In genomic region chr6:33317668-33318425, GRCh38 we compare ENCODE assay signal across 8 cellular contexts. TPM values are rescaled to one million over a fixed set of nuclear protein-coding genes. Genes with fewer than 3 reads are reported as not detected.
DNase-seq lines count a peak whose midpoint lies in the region; ATAC-seq and TF ChIP-seq lines count a peak whose summit lies in the region.

Gene ZBTB22 (minus strand): TSS chr6:33317744. CDS start chr6:33316916, 828 bp downstream.

- H3K4me1 Mint-ChIP-seq in activated naive CD8-positive, alpha-beta T cell (ENCODE audit: low read depth), result peaks cover 68% of the 10 kb centered on the region

- H3K79me2 ChIP-seq in osteoblast (ENCODE audit: insufficient read depth, low read length), result peaks cover 57% of the 10 kb centered on the region

- H2AFZ ChIP-seq in osteoblast (ENCODE audit: low read length), result peak within 1 kb of the TSS; percentile 65

- no peaks in the 10 kb centered on the region for H3K9me3 Mint-ChIP-seq in activated naive CD8-positive, alpha-beta T cell (ENCODE audit: low read depth)

- peak; percentile 48 for ATAC-seq in HG02571 (IDR thresholded peaks at IDR 0.05; ENCODE audit: unreplicated experiment)

- peaks cover 18% of the 10 kb centered on the region for H4K20me1 ChIP-seq in osteoblast (ENCODE audit: insufficient read depth, low read length)

- peak; percentile 94 for DNase-seq in GM03348 (ENCODE audit: low spot score)
- peak; percentile 96 for DNase-seq in NCI-H1092 treated with DMSO at 0.1 percent for 48 hours (lab: John Stamatoyannopoulos, UW)
- DNase-seq in SKM-1 (lab: John Stamatoyannopoulos, UW; ENCODE audit: unreplicated experiment), result peak; percentile 94
- DNase-seq in glomerular visceral epithelial cell (ENCODE audit: extremely low spot score), result peak; percentile 99
- peak; percentile 98 for DNase-seq in osteoblast (ENCODE audit: insufficient read length, low spot score, missing footprints)

- H3K27ac ChIP-seq in osteoblast (ENCODE audit: low read depth, low read length) (peak within 1 kb of the TSS; percentile 98), thymus (ENCODE audit: low read depth) (peak within 1 kb of the TSS; percentile 80)

- peak within 1 kb of the TSS; percentile 95 for H3K27ac Mint-ChIP-seq in activated naive CD8-positive, alpha-beta T cell

- H3K36me3 ChIP-seq in osteoblast (ENCODE audit: insufficient read depth, low read length), result peaks cover 19% of the 10 kb centered on the region
- peaks cover 27% of the 10 kb centered on the region for H3K36me3 ChIP-seq in thymus (ENCODE audit: control insufficient read depth, insufficient read depth)

- peak within 1 kb of the TSS; percentile 93 for H3K4me3 Mint-ChIP-seq in activated naive CD8-positive, alpha-beta T cell

- peak within 1 kb of the TSS; percentile 98 for H3K4me2 ChIP-seq in osteoblast (ENCODE audit: insufficient read depth, low read length)

- H3K27me3 ChIP-seq in osteoblast (ENCODE audit: insufficient read depth, low read length) (no peaks in the 10 kb centered on the region), thymus (ENCODE audit: control insufficient read depth, insufficient read depth) (no peaks in the 10 kb centered on the region)

- peaks cover 6% of the 10 kb centered on the region for H3K36me3 Mint-ChIP-seq in activated naive CD8-positive, alpha-beta T cell

- H3K9me3 ChIP-seq in osteoblast (ENCODE audit: low read depth, low read length) (no peaks in the 10 kb centered on the region), thymus (ENCODE audit: control insufficient read depth) (no peaks in the 10 kb centered on the region)

- 5% methylated on average over 45 of the region's 45 CpGs for WGBS in thymus

- H3K4me3 ChIP-seq in osteoblast (ENCODE audit: insufficient read depth, low read length), result peak within 1 kb of the TSS; percentile 70
- peak within 1 kb of the TSS; percentile 73 for H3K4me3 ChIP-seq in thymus (ENCODE audit: low read length)

- H3K4me1 ChIP-seq in osteoblast (ENCODE audit: insufficient read depth, low read length) (peaks cover 54% of the 10 kb centered on the region), thymus (ENCODE audit: control insufficient read depth, insufficient read depth, low read length) (peaks cover 21% of the 10 kb centered on the region)

- TF ChIP-seq CTCF in osteoblast (IDR thresholded peaks at IDR 0.05; ENCODE audit: extremely low read depth, low read depth, low read length), result no peak

- H3K27me3 Mint-ChIP-seq in activated naive CD8-positive, alpha-beta T cell, result no peaks in the 10 kb centered on the region

RNA-seq across cellular contexts. Expression of gene ZBTB22, which starts in this region (rescaled TPM):
- 18.6 and 19.5 TPM in 2 replicates for total RNA-seq in osteoblast
- 15.5 TPM for polyA plus RNA-seq in thymus

Comparison
In these comparisons a context has a peak if more than half of its experiments do, and no peak if none do; other contexts are left out.
1. Peak in every context shown above with its lines: DNase-seq, ATAC-seq, H3K4me3 ChIP-seq and H3K27ac ChIP-seq.